Comparison of ENCODE assay signal across 7 cellular contexts in the genomic region with DNA sequence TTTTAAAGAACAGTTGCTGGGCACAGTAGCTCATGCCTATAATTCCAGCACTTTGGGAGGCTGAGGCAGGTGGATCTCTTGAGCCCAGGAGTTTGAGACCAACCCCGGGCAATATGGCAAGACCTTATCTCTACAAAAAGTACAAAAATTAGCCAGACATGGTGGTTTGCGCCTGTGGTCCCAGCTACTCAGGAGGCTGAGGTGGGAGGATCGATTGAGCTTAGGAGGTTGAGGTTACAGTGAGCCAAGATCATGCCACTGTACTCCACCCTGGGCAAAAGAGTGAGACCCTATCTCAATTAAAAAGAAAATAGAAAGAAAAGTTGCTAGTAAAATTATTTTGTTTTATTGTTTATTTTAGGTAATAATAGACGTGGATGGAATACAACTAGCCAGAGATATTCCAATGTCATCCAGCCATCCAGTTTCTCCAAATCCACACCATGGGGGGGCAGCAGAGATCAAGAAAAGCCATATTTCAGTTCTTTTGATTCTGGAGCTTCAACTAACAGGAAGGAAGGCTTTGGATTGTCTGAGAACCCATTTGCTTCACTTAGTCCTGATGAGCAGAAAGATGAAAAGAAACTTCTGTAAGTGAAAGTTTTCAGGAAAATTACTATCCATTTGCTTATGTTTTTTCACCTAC. TPM values are rescaled to one million over a fixed set of nuclear protein-coding genes. Genes with fewer than 3 reads are reported as not detected.
DNase-seq lines count a peak whose midpoint lies in the region; ATAC-seq and TF ChIP-seq lines count a peak whose summit lies in the region.

No MANE protein-coding gene starts in this region.

- H3F3A ChIP-seq in SK-N-SH (replicated peaks; ENCODE audit: insufficient read depth), result peaks cover 15% of the 10 kb centered on the region

- H4K20me1 ChIP-seq in SK-N-SH (ENCODE audit: insufficient read depth), result no peaks in the 10 kb centered on the region; the same call in 1 of the 2 replicates

- H3K79me2 ChIP-seq in SK-N-SH (ENCODE audit: insufficient read depth), result peaks cover 74% of the 10 kb centered on the region

- no peak overlapping the region for H3K27ac Mint-ChIP-seq in stimulated activated naive B cell treated with anti-CD40 and anti-IgM and Interleukin-4, amounts not matched to agents 10 μg/mL and 1 μg/mL and 100 μg/mL, for 72 hours

- H3K9me3 ChIP-seq in SK-N-SH, result no peaks in the 10 kb centered on the region

- H3K36me3 ChIP-seq in SK-N-SH (replicated peaks in 1 of 2; ENCODE audit: control insufficient read depth in 1 of 2, insufficient read depth in 2 of 2, low read length in 1 of 2), result peaks cover 40 to 49% of the 10 kb centered on the region in 2 experiments

- no peaks in the 10 kb centered on the region for H3K9me2 ChIP-seq in SK-N-SH

- 60% methylated on average over 4 of the region's 4 CpGs for WGBS in SK-N-SH (ENCODE audit: low lambda C conversion rate)

- no peaks in the 10 kb centered on the region for H3K27me3 Mint-ChIP-seq in stimulated activated naive B cell treated with anti-CD40 and anti-IgM and Interleukin-4, amounts not matched to agents 10 μg/mL and 1 μg/mL and 100 μg/mL, for 72 hours

- no peak overlapping the region for H3K4me3 ChIP-seq in SK-N-SH (ENCODE audit: low read depth in 2 of 2, low read length in 1 of 2)

- H3K27me3 ChIP-seq in SK-N-SH (ENCODE audit: insufficient read depth), result no peaks in the 10 kb centered on the region

- H3K4me1 Mint-ChIP-seq in stimulated activated naive B cell treated with anti-CD40 and anti-IgM and Interleukin-4, amounts not matched to agents 10 μg/mL and 1 μg/mL and 100 μg/mL, for 72 hours, result peaks cover 5 to 25% of the 10 kb centered on the region in 2 donors

- H3K9me3 Mint-ChIP-seq in stimulated activated naive B cell treated with anti-CD40 and anti-IgM and Interleukin-4, amounts not matched to agents 10 μg/mL and 1 μg/mL and 100 μg/mL, for 72 hours, result no peaks in the 10 kb centered on the region

- TF ChIP-seq RAD21 in SK-N-SH (IDR thresholded peaks at IDR 0.05; ENCODE audit: low read length), result peak; percentile 90

- DNase-seq in Daoy (ENCODE audit: low read depth) (peak; percentile 56), HuH-7 (ENCODE audit: low spot score) (peak; percentile 52), SK-N-SH (peak; percentile 63), fibroblast of the conjunctiva (ENCODE audit: low read depth) (peak; percentile 53), superior temporal gyrus (ENCODE audit: extremely low spot score) (peak; percentile 90)
- no peak for DNase-seq in stimulated activated naive B cell treated with anti-CD40 and anti-IgM and Interleukin-4, amounts not matched to agents 10 μg/mL and 1 μg/mL and 100 μg/mL, for 72 hours

- TF ChIP-seq CTCF in SK-N-SH (IDR thresholded peaks at IDR 0.05), result peak; percentile 79

- no peak overlapping the region for H3K4me3 Mint-ChIP-seq in stimulated activated naive B cell treated with anti-CD40 and anti-IgM and Interleukin-4, amounts not matched to agents 10 μg/mL and 1 μg/mL and 100 μg/mL, for 72 hours

- H3K27ac ChIP-seq in SK-N-SH (ENCODE audit: low read depth in 2 of 2, low read length in 1 of 2), result no peak overlapping the region

- peaks cover 8 to 13% of the 10 kb centered on the region in 2 experiments; a peak in 3 of 4 replicates for H3K4me1 ChIP-seq in SK-N-SH (ENCODE audit: control insufficient read depth in 1 of 2, insufficient read depth in 2 of 2, low read depth in 1 of 2, low read length in 1 of 2)

- H3K4me2 ChIP-seq in SK-N-SH, result peak overlapping the region; percentile 8; the same call in 1 of the 2 replicates

- no peak overlapping the region for H3K9ac ChIP-seq in SK-N-SH

- POLR2A ChIA-PET in SK-N-SH (lab: Yijun Ruan, JAX), result interaction anchor here (0.5 to 1.7 kb wide), 6 partner anchors 9 to 283 kb away, joined by 3 to 5 read pairs (median 4); partner anchors contain the start of gene KLHL7

- H2AFZ ChIP-seq in SK-N-SH (ENCODE audit: low read depth), result no peak overlapping the region

- CTCF ChIA-PET in SK-N-SH (lab: Yijun Ruan, JAX), result interaction anchor here (0.6 to 6.4 kb wide), 63 partner anchors 9 to 625 kb away, joined by 3 to 107 read pairs (median 5); partner anchors contain the start of genes IGF2BP3, MALSU1 and TRA2A

- ATAC-seq in HG03378 (IDR thresholded peaks at IDR 0.05; ENCODE audit: unreplicated experiment), result no peak
- ATAC-seq in stimulated activated naive B cell treated with anti-CD40 and anti-IgM and Interleukin-4, amounts not matched to agents 10 μg/mL and 1 μg/mL and 100 μg/mL, for 72 hours (replicated peaks), result no peak

- peaks cover 10 to 13% of the 10 kb centered on the region in 2 donors for H3K36me3 Mint-ChIP-seq in stimulated activated naive B cell treated with anti-CD40 and anti-IgM and Interleukin-4, amounts not matched to agents 10 μg/mL and 1 μg/mL and 100 μg/mL, for 72 hours

- no peak for TF ChIP-seq EP300 in SK-N-SH (IDR thresholded peaks at IDR 0.05; ENCODE audit: borderline replicate concordance in 1 of 2, low read depth in 1 of 2, low read length in 1 of 2)

TF ChIP-seq in SK-N-SH, 30 proteins besides CTCF, POLR2A, EP300 and RAD21:
- no peak for TF ChIP-seq TCF12 (IDR thresholded peaks at IDR 0.05)
- TF ChIP-seq SIN3A (IDR thresholded peaks at IDR 0.05; ENCODE audit: borderline replicate concordance, low read depth, low read length), result 0 out of 2 replicates have a peak, but pooled peaks have one; percentile 42
- peak; percentile 68 for TF ChIP-seq SMC3 (IDR thresholded peaks at IDR 0.05; ENCODE audit: low read depth, low read length)

RNA-seq across cellular contexts. Expression of gene NUP42, which starts 3.0 kb away (rescaled TPM):
- 62.1 and 83.4 TPM in 2 replicates for total RNA-seq in Daoy (2014; rRNA removed; shearing (Covaris generic))
- polyA plus RNA-seq in SK-N-SH (2012; rRNA removed), result 22.7 and 38.1 TPM in 2 replicates
- polyA plus RNA-seq in SK-N-SH (2012; cell fraction: cytosol; rRNA removed), result 24.0 and 27.3 TPM in 2 replicates
- 28.1 and 59.6 TPM in 2 replicates for polyA plus RNA-seq in SK-N-SH (2012; cell fraction: nucleus; rRNA removed)
